In genomic region chr17:50051082-50051576, GRCh38 we compare ENCODE assay signal across 9 cellular contexts. TPM values are rescaled to one million over a fixed set of nuclear protein-coding genes. Genes with fewer than 3 reads are reported as not detected.
DNase-seq lines count a peak whose midpoint lies in the region; ATAC-seq and FAIRE-seq lines count a peak whose summit lies in the region.
"Had no signal": no experiment of that assay in that cellular context is flagged by ENCODE, and none has a peak within 500 bp of the region (broad histone marks: within the 10 kb centered on the region; RNA-seq: fewer than 3 reads in every experiment).

No MANE protein-coding gene starts in this region.

- H3K4ac ChIP-seq in mesenchymal stem cell (ENCODE audit: low read depth in 1 of 2, low read length in 2 of 2): peak overlapping the region; percentile 79 to 96

- peak overlapping the region in 1 of 2 experiments; percentile 72 for H3K14ac ChIP-seq in mesenchymal stem cell (ENCODE audit: low read length in 2 of 2)

- H3K27ac ChIP-seq in mesenchymal stem cell (ENCODE audit: low read length, poor library complexity, severe bottlenecking): peak overlapping the region; percentile 83

- DNase-seq in DMS53 treated with DMSO at 0.1 percent for 48 hours (lab: John Stamatoyannopoulos, UW; ENCODE audit: unreplicated experiment) (peak; percentile 73), NOMO-1 (lab: John Stamatoyannopoulos, UW; ENCODE audit: unreplicated experiment in 2 of 2) (peak; percentile 30 to 54), mesenchymal stem cell (peak; percentile 84), GM19239 (ENCODE audit: insufficient read length, low spot score) (no peak)
- DNase-seq in activated T-helper 9 cell treated with anti-CD3 and anti-CD28 coated beads, Interleukin-2, amount 50 U/mL, for 16 hours (ENCODE audit: low read depth): peak; percentile 37

- H2BK5ac ChIP-seq in mesenchymal stem cell (ENCODE audit: low read depth, low read length, poor library complexity, severe bottlenecking): peak overlapping the region; percentile 35

- ATAC-seq in HG02759 (IDR thresholded peaks at IDR 0.05; ENCODE audit: unreplicated experiment) (no peak), HG03045 (IDR thresholded peaks at IDR 0.05; ENCODE audit: unreplicated experiment) (no peak), HG03025 (IDR thresholded peaks at IDR 0.05; ENCODE audit: low FRiP score, unreplicated experiment) (no peak)

- peak overlapping the region; percentile 38 for H3K9ac ChIP-seq in mesenchymal stem cell (ENCODE audit: low read length)

- peak overlapping the region; percentile 3 for H2BK120ac ChIP-seq in mesenchymal stem cell (ENCODE audit: low read depth, low read length)

- peaks cover 60% of the 10 kb centered on the region for H3K4me1 ChIP-seq in mesenchymal stem cell (ENCODE audit: control insufficient read depth, insufficient read depth, low read depth, low read length)

- WGBS in mesenchymal stem cell: 29% methylated on average over 4 of the region's 4 CpGs

- H3K79me1 ChIP-seq in mesenchymal stem cell (replicated peaks; ENCODE audit: low read length, poor library complexity, severe bottlenecking): no peaks in the 10 kb centered on the region

- no peak overlapping the region for H3K4me3 ChIP-seq in mesenchymal stem cell (ENCODE audit: insufficient read depth in 1 of 2, low read depth in 1 of 2, low read length in 2 of 2)

- H4K91ac ChIP-seq in mesenchymal stem cell (ENCODE audit: low read length): peak overlapping the region; percentile 85

- H2BK12ac ChIP-seq in mesenchymal stem cell (ENCODE audit: low read length in 2 of 2): peak overlapping the region; percentile 73 to 98

- peak overlapping the region; percentile 63 to 88 for H3K18ac ChIP-seq in mesenchymal stem cell (ENCODE audit: low read depth in 1 of 2, low read length in 2 of 2)

- H2AK5ac ChIP-seq in mesenchymal stem cell (ENCODE audit: low read length, severe bottlenecking): peak overlapping the region; percentile 87

- H3K9me3 ChIP-seq in mesenchymal stem cell (ENCODE audit: control insufficient read depth, low read length): no peaks in the 10 kb centered on the region

- peak overlapping the region; percentile 2 for H4K8ac ChIP-seq in mesenchymal stem cell (ENCODE audit: low read length)

- peak overlapping the region in 1 of 2 experiments; percentile 46 for H3K23ac ChIP-seq in mesenchymal stem cell (ENCODE audit: low read length in 2 of 2)

- H3K27me3 ChIP-seq in mesenchymal stem cell (ENCODE audit: control insufficient read depth in 1 of 2, insufficient read depth in 1 of 2, low read length in 2 of 2): no peaks in the 10 kb centered on the region

- no peak overlapping the region for H2AFZ ChIP-seq in mesenchymal stem cell (ENCODE audit: low read depth, low read length)

- H3K36me3 ChIP-seq in mesenchymal stem cell (ENCODE audit: control insufficient read depth in 1 of 2, insufficient read depth in 2 of 2, low read depth in 1 of 2, low read length in 2 of 2): no peaks in the 10 kb centered on the region

- no peak overlapping the region for H2BK15ac ChIP-seq in mesenchymal stem cell (ENCODE audit: low read depth, poor library complexity, severe bottlenecking)

- FAIRE-seq in GM19239 (lab: Jason Lieb, UNC): no peak

- H3K4me2 ChIP-seq in mesenchymal stem cell (ENCODE audit: low read length, poor library complexity, severe bottlenecking): no peak overlapping the region

RNA-seq across cellular contexts. Expression of gene ITGA3, which starts 4.8 kb away (rescaled TPM):
- polyA plus RNA-seq in mesenchymal stem cell (2013, experiment 1 of 2): 136 TPM
- 138 TPM for polyA plus RNA-seq in mesenchymal stem cell (2013, experiment 2 of 2)

RNA-seq across cellular contexts. Expression of gene PDK2, which starts 44.0 kb away (rescaled TPM):
- 43.1 TPM for polyA plus RNA-seq in mesenchymal stem cell (2013, experiment 1 of 2)
- 39.6 TPM for polyA plus RNA-seq in mesenchymal stem cell (2013, experiment 2 of 2)

RNA-seq across cellular contexts. Expression of gene DLX3, which starts 56.1 kb away (rescaled TPM):
- 0.01 TPM for polyA plus RNA-seq in mesenchymal stem cell (2013, experiment 1 of 2)
- not detected for polyA plus RNA-seq in mesenchymal stem cell (2013, experiment 2 of 2)
- polyA plus RNA-seq: liver had no signal
